In the genomic region with DNA sequence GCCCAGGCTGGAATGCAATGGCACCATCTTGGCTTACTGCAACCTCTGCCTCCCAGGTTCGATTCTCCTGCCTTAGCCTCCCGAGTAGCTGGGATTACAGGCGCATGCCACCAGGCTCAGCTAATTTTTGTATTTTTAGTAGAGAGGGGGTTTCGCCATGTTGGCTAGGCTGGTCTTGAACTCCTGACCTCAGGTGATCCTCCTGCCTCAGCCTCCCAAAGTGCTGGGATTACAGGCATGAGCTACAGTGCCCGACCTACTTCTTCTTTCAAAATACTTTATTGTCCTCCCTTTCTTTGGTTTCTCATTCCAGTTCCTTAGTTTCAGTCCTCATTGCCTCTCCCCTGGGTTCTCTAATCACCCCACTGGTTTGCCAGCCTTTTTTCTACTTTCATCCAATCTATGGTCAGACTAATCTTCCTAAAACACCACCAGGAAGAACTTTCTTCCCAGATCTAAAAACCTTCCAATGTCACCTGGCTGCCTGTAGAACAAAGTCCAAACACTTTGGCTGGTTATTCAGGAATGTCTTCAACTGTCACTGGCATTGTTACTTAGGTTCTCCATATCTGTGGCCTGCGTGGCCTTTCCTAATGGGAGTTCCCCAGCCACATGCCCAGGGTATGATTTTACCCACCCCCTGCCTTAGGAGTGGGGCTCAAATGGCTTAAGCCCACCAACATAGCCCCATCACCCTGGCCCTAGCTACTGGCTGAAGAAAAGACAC, we compare ENCODE assay signal across 1 cellular context.
TF ChIP-seq lines count a peak whose summit lies in the region.

No MANE protein-coding gene starts in this region.

TF ChIP-seq in HepG2, 621 proteins besides CTCF, POLR2A, EP300 and RAD21:
- no peak for TF ChIP-seq ZNF703 (CRISPR knock-in tag; IDR thresholded peaks at IDR 0.05; ENCODE audit: borderline replicate concordance)
- TF ChIP-seq HNF4G (IDR thresholded peaks at IDR 0.05; ENCODE audit: borderline replicate concordance, low read depth, low read length): 0 out of 2 replicates have a peak, but pooled peaks have one; percentile 6
- no peak for TF ChIP-seq HNF4G (CRISPR knock-in tag; IDR thresholded peaks at IDR 0.05; ENCODE audit: borderline replicate concordance, low read depth)
- TF ChIP-seq TBX3 (IDR thresholded peaks at IDR 0.05; ENCODE audit: borderline replicate concordance): no peak
- TF ChIP-seq SAP130 (CRISPR knock-in tag; IDR thresholded peaks at IDR 0.05; ENCODE audit: low read depth): 0 out of 2 replicates have a peak, but pooled peaks have one; percentile 24
